ENCODE assay signal across 24 cellular contexts in genomic region chr13:99822820-99823219, GRCh38.
"Had no signal": no experiment of that assay in that cellular context is flagged by ENCODE, and none has a peak within 500 bp of the region (broad histone marks: within the 10 kb centered on the region; RNA-seq: fewer than 3 reads in every experiment).

No MANE protein-coding gene starts in this region.

- FAIRE-seq: frontal cortex, keratinocyte, urothelium cell line had no signal

- H3K9me3 Mint-ChIP-seq: natural killer cell had no signal

- H3K27ac Mint-ChIP-seq: immature natural killer cell; memory B cell; natural killer cell; stimulated activated memory B cell treated with anti-CD40 and anti-IgM and Interleukin-4, amounts not matched to agents 10 μg/mL and 1 μg/mL and 100 μg/mL, for 72 hours; stimulated activated naive CD8-positive, alpha-beta T cell treated with anti-CD3 and anti-CD28 coated beads, Interleukin-15, Interleukin-2, amounts not matched to agents 100 ng/mL and 50 ng/mL, for 24 hours had no signal

- H3K36me3 Mint-ChIP-seq: natural killer cell had no signal

- H3K4me3 Mint-ChIP-seq: immature natural killer cell; memory B cell; natural killer cell; stimulated activated memory B cell treated with anti-CD40 and anti-IgM and Interleukin-4, amounts not matched to agents 10 μg/mL and 1 μg/mL and 100 μg/mL, for 72 hours; stimulated activated naive CD8-positive, alpha-beta T cell treated with anti-CD3 and anti-CD28 coated beads, Interleukin-15, Interleukin-2, amounts not matched to agents 100 ng/mL and 50 ng/mL, for 24 hours had no signal

- H3K4me3 ChIP-seq: dorsolateral prefrontal cortex, lung, ovary, psoas muscle, skin epidermis, spleen, thoracic aorta, tibial nerve, upper lobe of left lung had no signal

- H3K4me1 Mint-ChIP-seq: memory B cell; stimulated activated memory B cell treated with anti-CD40 and anti-IgM and Interleukin-4, amounts not matched to agents 10 μg/mL and 1 μg/mL and 100 μg/mL, for 72 hours had no signal

- DNase-seq: dorsolateral prefrontal cortex; effector CD4-positive, alpha-beta T cell; hypothalamus; immature natural killer cell; left ventricle myocardium superior; natural killer cell; occipital lobe; ovary; posterior cingulate gyrus; psoas muscle; right cardiac atrium; spleen; stimulated activated CD4-positive, alpha-beta T cell treated with anti-CD3 and anti-CD28 coated beads, Interleukin-4, amount 100 ng/mL, for 4 hours; upper lobe of left lung had no signal

- ATAC-seq: left ventricle myocardium superior; natural killer cell; psoas muscle; right cardiac atrium; stimulated activated memory B cell treated with anti-CD40 and anti-IgM and Interleukin-4, amounts not matched to agents 10 μg/mL and 1 μg/mL and 100 μg/mL, for 72 hours had no signal

- H3K27me3 Mint-ChIP-seq: memory B cell; stimulated activated memory B cell treated with anti-CD40 and anti-IgM and Interleukin-4, amounts not matched to agents 10 μg/mL and 1 μg/mL and 100 μg/mL, for 72 hours; stimulated activated naive CD8-positive, alpha-beta T cell treated with anti-CD3 and anti-CD28 coated beads, Interleukin-15, Interleukin-2, amounts not matched to agents 100 ng/mL and 50 ng/mL, for 24 hours had no signal
